In genomic region chr11:69778373-69778772, GRCh38 we compare ENCODE assay signal across 12 cellular contexts. TPM values are rescaled to one million over a fixed set of nuclear protein-coding genes. Genes with fewer than 3 reads are reported as not detected.
"Had no signal": no experiment of that assay in that cellular context is flagged by ENCODE, and none has a peak within 500 bp of the region (broad histone marks: within the 10 kb centered on the region; RNA-seq: fewer than 3 reads in every experiment).

No MANE protein-coding gene starts in this region.

- DNase-seq: GM23248, GOT3, H7, H9, HCEC 1CT, HFFc6 had no signal

- H3K9me3 Mint-ChIP-seq: GM23338, H9, HFFc6 had no signal

- H2AFZ ChIP-seq: GM23248, GM23338 had no signal

- H3K27ac ChIP-seq: GM23248 had no signal

- ATAC-seq: GM23338, HCT116 had no signal

- FAIRE-seq: H1, H54 had no signal

- H3K27ac Mint-ChIP-seq: GM23338, H9, HFFc6 had no signal

- H3K36me3 ChIP-seq: HAP-1 had no signal

- H3K9ac ChIP-seq: GM23248 had no signal

- H3K4me3 Mint-ChIP-seq: GM23338, H9, HFFc6 had no signal

- H3K9me3 ChIP-seq: HAP-1 had no signal

- H3K4me2 ChIP-seq: GM23338 had no signal

- H3K4me3 ChIP-seq: GM23248, GM23338, HAP-1 had no signal

- H3K4me1 ChIP-seq: HAP-1 had no signal

RNA-seq across cellular contexts. Expression of gene FGF4, which starts 3.2 kb away (rescaled TPM):
- total RNA-seq: GM23248, HFFc6 had no signal
- polyA plus RNA-seq: GM23248 had no signal

RNA-seq across cellular contexts. Expression of gene FGF3, which starts 40.8 kb away (rescaled TPM):
- total RNA-seq: GM23248, H1, H4, H7, H9, HFFc6 had no signal
- polyA plus RNA-seq: GM23248, GM23338, H1 had no signal
